In genomic region chr11:114432893-114433292, GRCh38 we compare ENCODE assay signal across 1 cellular context.
A peak's percentile ranks its signal among the peaks of the same experiment; 100 is the strongest.
TF ChIP-seq lines count a peak whose summit lies in the region.

No MANE protein-coding gene starts in this region.

TF ChIP-seq in HepG2, 621 proteins besides CTCF, POLR2A, EP300 and RAD21:
- peak; percentile 40; the same call in 1 of the 2 replicates for TF ChIP-seq CEBPB (IDR thresholded peaks at IDR 0.05; ENCODE audit: borderline replicate concordance, low read depth, low read length)
- TF ChIP-seq ATF5 (CRISPR knock-in tag; IDR thresholded peaks at IDR 0.05; ENCODE audit: low read depth), result no peak
- no peak for TF ChIP-seq PREB (CRISPR knock-in tag; IDR thresholded peaks at IDR 0.05)
- no peak for TF ChIP-seq ISX (CRISPR knock-in tag; conservative IDR thresholded peaks at IDR 0.05)
